In genomic region chr13:31818236-31818635, GRCh38 we compare ENCODE assay signal across 28 cellular contexts.
"Had no signal": no experiment of that assay in that cellular context is flagged by ENCODE, and none has a peak within 500 bp of the region (broad histone marks: within the 10 kb centered on the region; RNA-seq: fewer than 3 reads in every experiment).

No MANE protein-coding gene starts in this region.

- H3K27me3 Mint-ChIP-seq: activated T-cell treated with anti-CD3 and anti-CD28 coated beads, Interleukin-2, amount 50 U/mL, for 24 hours had no signal

- H3K4me3 ChIP-seq: SJCRH30, SK-N-MC had no signal

- H3K9me3 ChIP-seq: SJCRH30 had no signal

- H3K4me1 ChIP-seq: SJCRH30 had no signal

- H3K9ac ChIP-seq: KMS-11 had no signal

- ATAC-seq: activated CD8-positive, alpha-beta T cell treated with anti-CD3 and anti-CD28 coated beads for 36 hours; activated naive CD4-positive, alpha-beta T cell treated with anti-CD3 and anti-CD28 coated beads, Interleukin-2, amount 50 U/mL, for 72 hours; Panc1 had no signal

- H3K4me2 ChIP-seq: KMS-11 had no signal

- H3K27ac Mint-ChIP-seq: activated CD4-positive, alpha-beta T cell treated with anti-CD3 and anti-CD28 coated beads, Interleukin-2, amount 10 ng/mL, durations not matched to agents 24 days and 14 days; activated CD8-positive, alpha-beta T cell treated with anti-CD3 and anti-CD28 coated beads for 36 hours; activated naive CD4-positive, alpha-beta T cell treated with anti-CD3 and anti-CD28 coated beads for 36 hours; activated naive CD4-positive, alpha-beta T cell treated with anti-CD3 and anti-CD28 coated beads, Interleukin-2, amount 50 U/mL, for 72 hours; activated T-cell treated with anti-CD3 and anti-CD28 coated beads, Interleukin-2, amount 50 U/mL, for 24 hours; activated T-helper 1 cell treated with anti-CD3 and anti-CD28 coated beads, Interleukin-12 subunit alpha, Interleukin-12 subunit beta, Interleukin-2, Interleukin-4 antibody, amounts not matched to agents 30 ng/mL and 10 ng/mL and 1 ng/mL, durations not matched to agents 14 hours and 24 hours and 36 hours had no signal

- H3K27me3 ChIP-seq: SJCRH30 had no signal

- H3K27ac ChIP-seq: KMS-11, SJCRH30, SK-N-MC, WERI-Rb-1 had no signal

- H3K4me1 Mint-ChIP-seq: activated CD4-positive, alpha-beta T cell treated with anti-CD3 and anti-CD28 coated beads, Interleukin-2, amount 10 ng/mL, durations not matched to agents 24 days and 14 days had no signal

- H3K4me3 Mint-ChIP-seq: activated CD4-positive, alpha-beta T cell treated with anti-CD3 and anti-CD28 coated beads, Interleukin-2, amount 10 ng/mL, durations not matched to agents 24 days and 14 days; activated CD8-positive, alpha-beta T cell treated with anti-CD3 and anti-CD28 coated beads for 36 hours; activated naive CD4-positive, alpha-beta T cell treated with anti-CD3 and anti-CD28 coated beads for 36 hours; activated T-cell treated with anti-CD3 and anti-CD28 coated beads, Interleukin-2, amount 50 U/mL, for 24 hours; activated T-helper 1 cell treated with anti-CD3 and anti-CD28 coated beads, Interleukin-12 subunit alpha, Interleukin-12 subunit beta, Interleukin-2, Interleukin-4 antibody, amounts not matched to agents 30 ng/mL and 10 ng/mL and 1 ng/mL, durations not matched to agents 14 hours and 24 hours and 36 hours had no signal

- DNase-seq: activated CD4-positive, alpha-beta T cell treated with anti-CD3 and anti-CD28 coated beads for 1 hour; activated CD4-positive, alpha-beta T cell treated with anti-CD3 and anti-CD28 coated beads, Interleukin-2, amount 10 ng/mL, durations not matched to agents 24 days and 14 days; activated CD4-positive, alpha-beta T cell treated with anti-CD3 and anti-CD28 coated beads, Interleukin-2, amount 50 U/mL, for 4 hours; activated CD4-positive, CD25-positive, alpha-beta regulatory T cell; activated CD8-positive, alpha-beta T cell treated with anti-CD3 and anti-CD28 coated beads for 36 hours; activated gamma-delta T cell treated with Interleukin-2 at 50 U/mL for 16 hours; activated naive CD4-positive, alpha-beta T cell treated with anti-CD3 and anti-CD28 coated beads for 36 hours; activated T-cell treated with anti-CD3 and anti-CD28 coated beads, Interleukin-2, amount 50 U/mL, for 24 hours; amniotic stem cell; aorta; caudate nucleus; cerebellar nuclear complex; NCI-H1105; NCI-H1417 treated with DMSO at 0.1 percent for 48 hours; NCI-H1694; NCI-H1930; NCI-H2081 treated with DMSO at 0.1 percent for 48 hours; NCI-H345; NCI-H524 treated with DMSO at 0.1 percent for 48 hours; SHP77; SJCRH30; T1000; WERI-Rb-1 had no signal

- H3K36me3 ChIP-seq: SJCRH30, WERI-Rb-1 had no signal
